Comparison of ENCODE assay signal across 15 cellular contexts in the genomic region with DNA sequence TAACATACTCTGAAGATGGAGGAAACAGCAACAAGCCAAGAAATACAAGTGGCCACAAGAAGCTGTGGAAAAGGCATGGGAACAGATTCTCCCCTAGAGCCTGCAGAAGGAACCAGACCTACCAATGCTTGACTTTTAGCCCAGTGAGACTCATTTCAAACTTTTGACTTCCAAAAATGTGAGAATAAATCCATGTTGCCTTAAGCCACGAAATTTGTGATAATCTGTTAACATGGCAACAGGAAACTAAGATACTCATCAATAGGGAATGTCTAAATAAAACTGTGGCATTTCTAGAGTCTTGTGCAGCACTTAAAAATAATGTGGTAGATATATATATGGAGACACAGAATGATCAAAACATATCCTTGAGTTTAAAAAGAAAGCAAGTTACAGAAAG.
"Had no signal": no experiment of that assay in that cellular context is flagged by ENCODE, and none has a peak within 500 bp of the region (broad histone marks: within the 10 kb centered on the region; RNA-seq: fewer than 3 reads in every experiment).

No MANE protein-coding gene starts in this region.

- H3K36me3 Mint-ChIP-seq: activated naive CD4-positive, alpha-beta T cell treated with anti-CD3 and anti-CD28 coated beads, Interleukin-2, amount 50 U/mL, for 72 hours had no signal

- DNase-seq: activated CD4-positive, alpha-beta memory T cell treated with anti-CD3 and anti-CD28 coated beads, Interleukin-2, amount 10 ng/mL, durations not matched to agents 7 days and 5 days; activated CD4-positive, alpha-beta T cell treated with anti-CD3 and anti-CD28 coated beads for 4 hours; activated effector memory CD4-positive, alpha-beta T cell treated with anti-CD3 and anti-CD28 coated beads, Interleukin-2, amount 50 U/mL, for 16 hours; activated T-cell treated with anti-CD3 and anti-CD28 coated beads, Interleukin-2, amount 50 U/mL, for 48 hours; colonic mucosa; gastrocnemius medialis; heart left ventricle; left colon; pancreas; sigmoid colon; stimulated activated CD4-positive, alpha-beta T cell treated with anti-CD3 and anti-CD28 coated beads, Interleukin-1b, Interleukin-23, amount 100 ng/mL, for 48 hours; T-helper 17 cell had no signal

- H3K4me3 Mint-ChIP-seq: activated CD4-positive, alpha-beta memory T cell treated with anti-CD3 and anti-CD28 coated beads, Interleukin-2, amount 10 ng/mL, durations not matched to agents 7 days and 5 days; stimulated activated memory B cell treated with anti-CD40 and anti-IgM and Interleukin-4, amounts not matched to agents 10 μg/mL and 1 μg/mL and 100 μg/mL, for 72 hours; T-helper 17 cell had no signal

- H3K4me1 ChIP-seq: colonic mucosa, pancreas had no signal

- H3K36me3 ChIP-seq: colonic mucosa, gastrocnemius medialis, heart left ventricle, pancreas, sigmoid colon had no signal

- ATAC-seq: activated naive CD4-positive, alpha-beta T cell treated with anti-CD3 and anti-CD28 coated beads, Interleukin-2, amount 50 U/mL, for 72 hours; gastrocnemius medialis; heart left ventricle; left colon; pancreas; stimulated activated memory B cell treated with anti-CD40 and anti-IgM and Interleukin-4, amounts not matched to agents 10 μg/mL and 1 μg/mL and 100 μg/mL, for 72 hours; T-helper 17 cell had no signal

- H3K27me3 ChIP-seq: colonic mucosa, gastrocnemius medialis, heart left ventricle, pancreas, sigmoid colon had no signal

- H3K27me3 Mint-ChIP-seq: activated CD4-positive, alpha-beta memory T cell treated with anti-CD3 and anti-CD28 coated beads, Interleukin-2, amount 10 ng/mL, durations not matched to agents 7 days and 5 days; stimulated activated memory B cell treated with anti-CD40 and anti-IgM and Interleukin-4, amounts not matched to agents 10 μg/mL and 1 μg/mL and 100 μg/mL, for 72 hours; T-helper 17 cell had no signal

- H3K9me3 Mint-ChIP-seq: activated CD4-positive, alpha-beta memory T cell treated with anti-CD3 and anti-CD28 coated beads, Interleukin-2, amount 10 ng/mL, durations not matched to agents 7 days and 5 days; activated naive CD4-positive, alpha-beta T cell treated with anti-CD3 and anti-CD28 coated beads, Interleukin-2, amount 50 U/mL, for 72 hours; stimulated activated memory B cell treated with anti-CD40 and anti-IgM and Interleukin-4, amounts not matched to agents 10 μg/mL and 1 μg/mL and 100 μg/mL, for 72 hours had no signal

- H3K9me3 ChIP-seq: colonic mucosa, gastrocnemius medialis, pancreas, sigmoid colon had no signal

- H3K27ac ChIP-seq: colonic mucosa, gastrocnemius medialis, heart left ventricle, pancreas had no signal

- H3K27ac Mint-ChIP-seq: activated CD4-positive, alpha-beta memory T cell treated with anti-CD3 and anti-CD28 coated beads, Interleukin-2, amount 10 ng/mL, durations not matched to agents 7 days and 5 days; activated naive CD4-positive, alpha-beta T cell treated with anti-CD3 and anti-CD28 coated beads, Interleukin-2, amount 50 U/mL, for 72 hours; stimulated activated memory B cell treated with anti-CD40 and anti-IgM and Interleukin-4, amounts not matched to agents 10 μg/mL and 1 μg/mL and 100 μg/mL, for 72 hours; T-helper 17 cell had no signal

- H3K4me3 ChIP-seq: colonic mucosa, gastrocnemius medialis, heart left ventricle, lung, pancreas, sigmoid colon had no signal
